22 cellular contexts compared by ENCODE assay signal in the genomic region with DNA sequence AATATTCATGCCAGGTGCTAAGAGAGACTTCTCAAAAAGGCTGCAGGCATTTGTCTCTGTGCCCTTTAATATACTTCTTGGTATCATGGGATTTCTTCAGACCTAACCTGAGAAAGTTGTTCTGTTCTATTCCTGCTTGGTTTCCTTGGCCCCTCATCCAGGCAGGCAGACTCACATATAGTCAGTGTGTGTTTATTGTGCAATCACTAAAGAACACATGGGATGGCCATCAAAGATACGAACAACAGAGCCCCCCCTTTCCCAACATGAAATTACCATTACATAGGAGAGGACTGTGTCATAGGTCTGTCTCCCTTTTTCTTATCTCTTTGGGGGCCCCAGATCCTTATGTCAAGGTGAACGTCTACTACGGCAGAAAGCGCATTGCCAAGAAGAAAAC.
"Had no signal": no experiment of that assay in that cellular context is flagged by ENCODE, and none has a peak within 500 bp of the region (broad histone marks: within the 10 kb centered on the region; RNA-seq: fewer than 3 reads in every experiment).

No MANE protein-coding gene starts in this region.

- H3K4me1 Mint-ChIP-seq: memory B cell; stimulated activated effector memory CD8-positive, alpha-beta T cell treated with anti-CD3 and anti-CD28 coated beads, Interleukin-12 subunit alpha, Interleukin-12 subunit beta, amount 100 ng/mL, for 72 hours had no signal

- H3K9me3 Mint-ChIP-seq: memory B cell; naive thymus-derived CD4-positive, alpha-beta T cell; natural killer cell treated with Interleukin-12 subunit alpha and Interleukin-12 subunit beta and Interleukin-15 and Interleukin-18, amount 100 ng/mL, for 72 hours; stimulated activated effector memory CD8-positive, alpha-beta T cell treated with anti-CD3 and anti-CD28 coated beads, Interleukin-12 subunit alpha, Interleukin-12 subunit beta, amount 100 ng/mL, for 72 hours; stimulated activated naive CD8-positive, alpha-beta T cell treated with anti-CD3 and anti-CD28 coated beads, Interleukin-15, Interleukin-2, amounts not matched to agents 100 ng/mL and 50 ng/mL, for 24 hours had no signal

- H3K4me3 Mint-ChIP-seq: memory B cell; naive thymus-derived CD4-positive, alpha-beta T cell; natural killer cell treated with Interleukin-12 subunit alpha and Interleukin-12 subunit beta and Interleukin-15 and Interleukin-18, amount 100 ng/mL, for 72 hours; stimulated activated effector memory CD8-positive, alpha-beta T cell treated with anti-CD3 and anti-CD28 coated beads, Interleukin-12 subunit alpha, Interleukin-12 subunit beta, amount 100 ng/mL, for 72 hours; stimulated activated naive CD8-positive, alpha-beta T cell treated with anti-CD3 and anti-CD28 coated beads, Interleukin-15, Interleukin-2, amounts not matched to agents 100 ng/mL and 50 ng/mL, for 24 hours had no signal

- H3K27ac Mint-ChIP-seq: memory B cell; natural killer cell treated with Interleukin-12 subunit alpha and Interleukin-12 subunit beta and Interleukin-15 and Interleukin-18, amount 100 ng/mL, for 72 hours; stimulated activated effector memory CD8-positive, alpha-beta T cell treated with anti-CD3 and anti-CD28 coated beads, Interleukin-12 subunit alpha, Interleukin-12 subunit beta, amount 100 ng/mL, for 72 hours; stimulated activated naive CD8-positive, alpha-beta T cell treated with anti-CD3 and anti-CD28 coated beads, Interleukin-15, Interleukin-2, amounts not matched to agents 100 ng/mL and 50 ng/mL, for 24 hours had no signal

- H3K36me3 Mint-ChIP-seq: memory B cell; natural killer cell treated with Interleukin-12 subunit alpha and Interleukin-12 subunit beta and Interleukin-15 and Interleukin-18, amount 100 ng/mL, for 72 hours had no signal

- H3K36me3 ChIP-seq: pancreas, prostate gland, suprapubic skin had no signal

- H3K27me3 ChIP-seq: pancreas, sigmoid colon, spleen, suprapubic skin, tibial artery, upper lobe of right lung had no signal

- H3K27ac ChIP-seq: left ventricle myocardium inferior, pancreas, prostate gland, sigmoid colon, spleen, suprapubic skin, thoracic aorta, tibial artery, upper lobe of right lung had no signal

- H3K27me3 Mint-ChIP-seq: memory B cell; naive thymus-derived CD4-positive, alpha-beta T cell; natural killer cell treated with Interleukin-12 subunit alpha and Interleukin-12 subunit beta and Interleukin-15 and Interleukin-18, amount 100 ng/mL, for 72 hours; stimulated activated naive CD8-positive, alpha-beta T cell treated with anti-CD3 and anti-CD28 coated beads, Interleukin-15, Interleukin-2, amounts not matched to agents 100 ng/mL and 50 ng/mL, for 24 hours had no signal

- H3K4me1 ChIP-seq: left ventricle myocardium inferior, pancreas, prostate gland, sigmoid colon, spleen, suprapubic skin, tibial artery, upper lobe of right lung had no signal

- H3K4me3 ChIP-seq: left ventricle myocardium inferior, mucosa of descending colon, pancreas, prostate gland, sigmoid colon, spleen, suprapubic skin, thoracic aorta, tibial artery, upper lobe of right lung had no signal

- H3K9me3 ChIP-seq: left ventricle myocardium inferior, mucosa of descending colon, pancreas, prostate gland, sigmoid colon, spleen, suprapubic skin, thoracic aorta, tibial artery, upper lobe of right lung had no signal

- DNase-seq: islet precursor cell; left ventricle myocardium inferior; midbrain; mucosa of descending colon; naive thymus-derived CD4-positive, alpha-beta T cell; pancreas; retina; right cardiac atrium; sigmoid colon; spleen; stimulated activated CD4-positive, alpha-beta T cell treated with anti-CD3 and anti-CD28 coated beads, Interleukin-4, amount 100 ng/mL, for 24 hours; stimulated activated naive CD4-positive, alpha-beta T cell; tibial artery; trophoblast cell; upper lobe of right lung had no signal
